15 cellular contexts compared by ENCODE assay signal in genomic region chr3:39718674-39719595, GRCh38.
DNase-seq lines count a peak whose midpoint lies in the region; ATAC-seq, FAIRE-seq and TF ChIP-seq lines count a peak whose summit lies in the region.
"Had no signal": no experiment of that assay in that cellular context is flagged by ENCODE, and none has a peak within 500 bp of the region (broad histone marks: within the 10 kb centered on the region; RNA-seq: fewer than 3 reads in every experiment).

No MANE protein-coding gene starts in this region.

- DNase-seq in DMS79 treated with DMSO at 0.1 percent for 48 hours (lab: John Stamatoyannopoulos, UW) (peak; percentile 19), KBM-7 (peak; percentile 12), K562 (ENCODE audit: extremely low read depth in 1 of 4, low spot score in 3 of 4) (no peak), D721Med (ENCODE audit: insufficient read length, low spot score) (no peak), SHP77 treated with DMSO at 0.1 percent for 48 hours (lab: John Stamatoyannopoulos, UW) (no peak), HPDE6-E6E7 (ENCODE audit: extremely low spot score) (no peak)
- DNase-seq: effector memory CD8-positive, alpha-beta T cell; hippocampal formation; NCI-H446; retina had no signal

- in situ Hi-C loops in KBM-7 (cut with MboI; ENCODE audit: low pct_unique_long_range_greater_than_20kb, low sequenced_read_pairs), result no loop called here
- in situ Hi-C loops in K562 (cut with MboI), result no loop called here

- CTCF ChIA-PET in K562 (lab: Yijun Ruan, JAX; ENCODE audit: low intra/inter-chr PET ratio), result no interaction called here

- H3K27me3 ChIP-seq in K562 (ENCODE audit: control insufficient read depth in 2 of 2, insufficient read depth in 2 of 2, low read length in 2 of 2), result no peaks in the 10 kb centered on the region
- H3K27me3 ChIP-seq: ascending aorta, suprapubic skin had no signal

- no peak overlapping the region for H3K9ac ChIP-seq in K562 (ENCODE audit: insufficient read depth in 1 of 2, low read depth in 2 of 2, low read length in 2 of 2)

- H3K9me3 ChIP-seq in K562 (replicated peaks; ENCODE audit: control insufficient read depth, insufficient read depth, low read depth, low read length), result no peaks in the 10 kb centered on the region
- no peaks in the 10 kb centered on the region for H3K9me3 ChIP-seq in mesodermal cell (ENCODE audit: control insufficient read depth, low read length)
- H3K9me3 ChIP-seq: ascending aorta, suprapubic skin had no signal

- no peaks in the 10 kb centered on the region for H3K9me1 ChIP-seq in K562 (ENCODE audit: control insufficient read depth, insufficient read depth, low read length)

- intact Hi-C loops in K562 (cut with micrococcal nuclease), result no loop called here

- WGBS in K562 (ENCODE audit: insufficient coverage, low coverage, missing lambda C conversion rate), result 10% methylated on average over 7 of the region's 7 CpGs
- 89 to 93% methylated on average over 2 to 5 of the region's 7 CpGs for WGBS in mesodermal cell (ENCODE audit: insufficient coverage in 2 of 2), 2 experiments

- no peak overlapping the region for H3K4me2 ChIP-seq in K562 (ENCODE audit: insufficient read depth, low read length)

- no peak for ATAC-seq in K562
- ATAC-seq in HG02678 (IDR thresholded peaks at IDR 0.05; ENCODE audit: unreplicated experiment), result no peak
- ATAC-seq: effector memory CD8-positive, alpha-beta T cell had no signal

- TF ChIP-seq CTCF in K562 (IDR thresholded peaks at IDR 0.05 in 2 of 3, conservative IDR thresholded peaks at IDR 0.05 in 1 of 3; ENCODE audit: insufficient read depth in 2 of 3, low read depth in 1 of 3, low read length in 3 of 3) (no peak), D721Med (IDR thresholded peaks at IDR 0.05; ENCODE audit: insufficient read depth, missing control alignments) (no peak)

- no peak overlapping the region for H3K27ac ChIP-seq in K562 (ENCODE audit: extremely low read depth, low read depth, low read length)
- H3K27ac ChIP-seq in mesodermal cell (ENCODE audit: low read depth, low read length, severe bottlenecking), result peak overlapping the region; percentile 66
- H3K27ac ChIP-seq: ascending aorta, suprapubic skin, VCaP had no signal

- POLR2A ChIA-PET in K562 (lab: Yijun Ruan, JAX), result interaction anchor here (0.6 to 0.8 kb wide), 2 partner anchors 13 to 49 kb away, joined by 3 read pairs; no protein-coding TSS in a partner anchor

- TF ChIP-seq POLR2A in K562 (conservative IDR thresholded peaks at IDR 0.05), result no peak

- TF ChIP-seq EP300 in K562 (IDR thresholded peaks at IDR 0.05; ENCODE audit: low read length), result no peak

- peak overlapping the region; percentile 58; the same call in 1 of the 2 replicates for H2AFZ ChIP-seq in K562 (ENCODE audit: low read depth, low read length)

- no peaks in the 10 kb centered on the region for H3K4me1 ChIP-seq in K562 (replicated peaks in 1 of 2; ENCODE audit: control insufficient read depth in 2 of 2, insufficient read depth in 2 of 2, low read length in 2 of 2)
- peaks cover 3% of the 10 kb centered on the region for H3K4me1 ChIP-seq in mesodermal cell (ENCODE audit: control insufficient read depth, insufficient read depth, low read length, poor library complexity, severe bottlenecking)
- H3K4me1 ChIP-seq: ascending aorta, suprapubic skin had no signal

- no peak for TF ChIP-seq RAD21 in K562 (CRISPR knock-in tag; conservative IDR thresholded peaks at IDR 0.05 in 1 of 2, IDR thresholded peaks at IDR 0.05 in 1 of 2)

- FAIRE-seq in K562 (lab: Jason Lieb, UNC), result no peak
- no peak for FAIRE-seq in D721Med (lab: Jason Lieb, UNC)

- no peaks in the 10 kb centered on the region for H3K79me2 ChIP-seq in K562 (ENCODE audit: control insufficient read depth, insufficient read depth, low read length)

- no peak overlapping the region for H3K4me3 ChIP-seq in K562
- H3K4me3 ChIP-seq in mesodermal cell (ENCODE audit: extremely low read depth, insufficient read depth, low read length, poor library complexity, severe bottlenecking), result no peak overlapping the region
- H3K4me3 ChIP-seq: ascending aorta, suprapubic skin had no signal

- H3K36me3 ChIP-seq in K562 (ENCODE audit: control insufficient read depth, insufficient read depth, low read length) (no peaks in the 10 kb centered on the region), mesodermal cell (ENCODE audit: control insufficient read depth, insufficient read depth, low read length) (no peaks in the 10 kb centered on the region)
- H3K36me3 ChIP-seq: ascending aorta, suprapubic skin had no signal

- no peaks in the 10 kb centered on the region for H4K20me1 ChIP-seq in K562 (replicated peaks; ENCODE audit: control insufficient read depth, insufficient read depth, low read length)

- no TSS peak for BruUV-seq in K562 (replicated peaks; lab: Mats Ljungman, UMichigan)

TF ChIP-seq in K562, 482 proteins besides CTCF, POLR2A, EP300 and RAD21:
- TF ChIP-seq HNRNPL (IDR thresholded peaks at IDR 0.05; ENCODE audit: low read depth, low read length) (no peak), FOSL1 (tag; conservative IDR thresholded peaks at IDR 0.05) (peak; percentile 87), SRSF7 (optimal IDR thresholded peaks at IDR 0.05; ENCODE audit: low read depth, low read length) (no peak)
- TF ChIP-seq, protein P1, sequence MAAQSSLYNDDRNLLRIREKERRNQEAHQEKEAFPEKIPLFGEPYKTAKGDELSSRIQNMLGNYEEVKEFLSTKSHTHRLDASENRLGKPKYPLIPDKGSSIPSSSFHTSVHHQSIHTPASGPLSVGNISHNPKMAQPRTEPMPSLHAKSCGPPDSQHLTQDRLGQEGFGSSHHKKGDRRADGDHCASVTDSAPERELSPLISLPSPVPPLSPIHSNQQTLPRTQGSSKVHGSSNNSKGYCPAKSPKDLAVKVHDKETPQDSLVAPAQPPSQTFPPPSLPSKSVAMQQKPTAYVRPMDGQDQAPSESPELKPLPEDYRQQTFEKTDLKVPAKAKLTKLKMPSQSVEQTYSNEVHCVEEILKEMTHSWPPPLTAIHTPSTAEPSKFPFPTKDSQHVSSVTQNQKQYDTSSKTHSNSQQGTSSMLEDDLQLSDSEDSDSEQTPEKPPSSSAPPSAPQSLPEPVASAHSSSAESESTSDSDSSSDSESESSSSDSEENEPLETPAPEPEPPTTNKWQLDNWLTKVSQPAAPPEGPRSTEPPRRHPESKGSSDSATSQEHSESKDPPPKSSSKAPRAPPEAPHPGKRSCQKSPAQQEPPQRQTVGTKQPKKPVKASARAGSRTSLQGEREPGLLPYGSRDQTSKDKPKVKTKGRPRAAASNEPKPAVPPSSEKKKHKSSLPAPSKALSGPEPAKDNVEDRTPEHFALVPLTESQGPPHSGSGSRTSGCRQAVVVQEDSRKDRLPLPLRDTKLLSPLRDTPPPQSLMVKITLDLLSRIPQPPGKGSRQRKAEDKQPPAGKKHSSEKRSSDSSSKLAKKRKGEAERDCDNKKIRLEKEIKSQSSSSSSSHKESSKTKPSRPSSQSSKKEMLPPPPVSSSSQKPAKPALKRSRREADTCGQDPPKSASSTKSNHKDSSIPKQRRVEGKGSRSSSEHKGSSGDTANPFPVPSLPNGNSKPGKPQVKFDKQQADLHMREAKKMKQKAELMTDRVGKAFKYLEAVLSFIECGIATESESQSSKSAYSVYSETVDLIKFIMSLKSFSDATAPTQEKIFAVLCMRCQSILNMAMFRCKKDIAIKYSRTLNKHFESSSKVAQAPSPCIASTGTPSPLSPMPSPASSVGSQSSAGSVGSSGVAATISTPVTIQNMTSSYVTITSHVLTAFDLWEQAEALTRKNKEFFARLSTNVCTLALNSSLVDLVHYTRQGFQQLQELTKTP (IDR thresholded peaks at IDR 0.05; ENCODE audit: low read depth in 1 of 2, partially characterized antibody in 2 of 2), result no peak

Comparison
In these comparisons a context has a peak if more than half of its experiments do, and no peak if none do; other contexts are left out.
1. DNase-seq: peak in DMS79 treated with DMSO at 0.1 percent for 48 hours (single experiment) and KBM-7 (single experiment); none in K562 (0 of 4), D721Med (single experiment), SHP77 treated with DMSO at 0.1 percent for 48 hours (single experiment) and HPDE6-E6E7 (single experiment).